ENCODE assay signal across 17 cellular contexts in genomic region chr12:11039171-11039570, GRCh38. TPM values are rescaled to one million over a fixed set of nuclear protein-coding genes. Genes with fewer than 3 reads are reported as not detected.
DNase-seq lines count a peak whose midpoint lies in the region; ATAC-seq, FAIRE-seq and TF ChIP-seq lines count a peak whose summit lies in the region.
"Had no signal": no experiment of that assay in that cellular context is flagged by ENCODE, and none has a peak within 500 bp of the region (broad histone marks: within the 10 kb centered on the region; RNA-seq: fewer than 3 reads in every experiment).

No MANE protein-coding gene starts in this region.

- no peak for ATAC-seq in A549

- no peak overlapping the region for H3K4me2 ChIP-seq in A549

- FAIRE-seq in A549 (lab: Jason Lieb, UNC) (peak; percentile 13), GM12891 (lab: Jason Lieb, UNC) (peak; percentile 26), H54 (lab: Jason Lieb, UNC) (peak; percentile 36)

- TF ChIP-seq CTCF in A549 (IDR thresholded peaks at IDR 0.05) = no peak

- no peaks in the 10 kb centered on the region for H3K9me3 ChIP-seq in A549

- H3K4me3 ChIP-seq in A549 = no peak overlapping the region

- no peak for TF ChIP-seq EP300 in A549 (IDR thresholded peaks at IDR 0.05)

- TF ChIP-seq POLR2A in A549 (IDR thresholded peaks at IDR 0.05; ENCODE audit: low read length) (no peak), GM12891 (IDR thresholded peaks at IDR 0.05; ENCODE audit: low read depth, low read length) (no peak), H54 (IDR thresholded peaks at IDR 0.05; ENCODE audit: low read depth, low read length) (no peak)

- TF ChIP-seq RAD21 in A549 (conservative IDR thresholded peaks at IDR 0.05 in 1 of 2, IDR thresholded peaks at IDR 0.05 in 1 of 2) = no peak

- DNase-seq in A549 (ENCODE audit: low read depth in 1 of 2, low spot score in 1 of 2) (no peak), GM12891 (ENCODE audit: insufficient read length, low spot score) (no peak), H54 (ENCODE audit: insufficient read length, low spot score) (no peak), SKM-1 treated with dmso at 0.1 percent for 144 hours (lab: John Stamatoyannopoulos, UW; ENCODE audit: unreplicated experiment) (no peak), NCI-H2107 treated with DMSO at 0.1 percent for 48 hours (lab: John Stamatoyannopoulos, UW; ENCODE audit: unreplicated experiment) (no peak)
- no peak for DNase-seq in effector CD4-positive, alpha-beta T cell
- DNase-seq: C1 segment of cervical spinal cord; Calu3; CD4-positive, alpha-beta memory T cell; COR-L47; DMS153; DND-41; GOT3; H7; HCEC 1CT had no signal

- H3K4me1 ChIP-seq in A549 = no peaks in the 10 kb centered on the region

- WGBS in A549 (ENCODE audit: missing lambda C conversion rate) = 93% methylated on average over 3 of the region's 3 CpGs

- POLR2A ChIA-PET in A549 (lab: Yijun Ruan, JAX) = no interaction called here

- CTCF ChIA-PET in A549 (lab: Yijun Ruan, JAX) = no interaction called here

- H3K27ac ChIP-seq in A549 = no peak overlapping the region
- H3K27ac ChIP-seq: 22Rv1 had no signal

TF ChIP-seq in A549, 52 proteins besides CTCF, POLR2A, EP300 and RAD21:
- TF ChIP-seq REST (IDR thresholded peaks at IDR 0.05) (no peak), NFE2L2 (conservative IDR thresholded peaks at IDR 0.05; ENCODE audit: low read length) (no peak), HOXA7 (CRISPR knock-in tag; IDR thresholded peaks at IDR 0.05) (no peak)
TF ChIP-seq in A549: peak in this region for 0.

TF ChIP-seq in GM12891, 5 proteins besides CTCF, POLR2A, EP300 and RAD21:
- TF ChIP-seq TAF1 (IDR thresholded peaks at IDR 0.05; ENCODE audit: low read depth, low read length) (no peak), POLR2AphosphoS5 (IDR thresholded peaks at IDR 0.05; ENCODE audit: low read depth, low read length) (no peak), POU2F2 (IDR thresholded peaks at IDR 0.05; ENCODE audit: low read depth, low read length) (no peak), PAX5 (IDR thresholded peaks at IDR 0.05; ENCODE audit: insufficient read depth, low read length, severe bottlenecking) (no peak), SPI1 (IDR thresholded peaks at IDR 0.05; ENCODE audit: low read depth, low read length) (no peak)

RNA-seq across cellular contexts. Expression of gene TAS2R31, which starts 8.0 kb away (rescaled TPM):
- 0.73 and 1.1 TPM in 2 replicates for polyA plus RNA-seq in A549 (2011; rRNA removed)
- 0.07 and 0.13 TPM in 2 replicates for polyA plus RNA-seq in A549 (2012; cell fraction: cytosol; rRNA removed)
- polyA plus RNA-seq in A549 (2012; cell fraction: nucleus; rRNA removed) = 0.30 and 0.58 TPM in 2 replicates
- 0.17 to 0.30 TPM (median 0.28 TPM) in 3 replicates for polyA plus RNA-seq in A549 (2017; fragmentation: RNase III; extraction: RNeasy Plus Mini Kit Qiagen cat#74134 plus additional on column Dnase treatment)
- polyA minus RNA-seq in A549 (2011; rRNA and poly(A)+ RNA removed) = 6.4 and 7.2 TPM in 2 replicates
- 0.18 TPM for polyA plus RNA-seq in GM12891 (2012; ENCODE audit: low read depth, missing spikeins)
- polyA plus RNA-seq: CD4-positive, alpha-beta memory T cell had no signal

RNA-seq across cellular contexts. Expression of gene TAS2R19, which starts 16.8 kb away (rescaled TPM):
- 0.90 and 1.1 TPM in 2 replicates for polyA plus RNA-seq in A549 (2011; rRNA removed)
- 0.12 TPM in 1 of 2 replicates, not detected in the other for polyA plus RNA-seq in A549 (2012; cell fraction: cytosol; rRNA removed)
- 0.50 and 0.92 TPM in 2 replicates for polyA plus RNA-seq in A549 (2012; cell fraction: nucleus; rRNA removed)
- polyA plus RNA-seq in A549 (2017; fragmentation: RNase III; extraction: RNeasy Plus Mini Kit Qiagen cat#74134 plus additional on column Dnase treatment) = 0.09 to 0.19 TPM (median 0.13 TPM) in 3 replicates
- polyA minus RNA-seq in A549 (2011; rRNA and poly(A)+ RNA removed) = 16.2 and 16.5 TPM in 2 replicates
- 0.12 TPM for polyA plus RNA-seq in GM12891 (2012; ENCODE audit: low read depth, missing spikeins)
- polyA plus RNA-seq: CD4-positive, alpha-beta memory T cell had no signal

RNA-seq across cellular contexts. Expression of gene TAS2R46, which starts 22.9 kb away (rescaled TPM):
- polyA plus RNA-seq in A549 (2011; rRNA removed) = 0.32 and 0.48 TPM in 2 replicates
- 0.04 TPM in 1 of 2 replicates, not detected in the other for polyA plus RNA-seq in A549 (2012; cell fraction: cytosol; rRNA removed)
- polyA plus RNA-seq in A549 (2012; cell fraction: nucleus; rRNA removed) = 0.54 and 1.1 TPM in 2 replicates
- polyA plus RNA-seq in A549 (2017; fragmentation: RNase III; extraction: RNeasy Plus Mini Kit Qiagen cat#74134 plus additional on column Dnase treatment) = 0.10 to 0.11 TPM in 2 of 3 replicates, not detected in the other
- polyA minus RNA-seq in A549 (2011; rRNA and poly(A)+ RNA removed) = 6.9 and 7.8 TPM in 2 replicates
- polyA plus RNA-seq in GM12891 (2012; ENCODE audit: low read depth, missing spikeins) = 0.10 TPM

RNA-seq across cellular contexts. Expression of gene TAS2R20, which starts 41.1 kb away (rescaled TPM):
- 0.89 and 1.4 TPM in 2 replicates for polyA plus RNA-seq in A549 (2011; rRNA removed)
- 0.04 TPM in 1 of 2 replicates, not detected in the other for polyA plus RNA-seq in A549 (2012; cell fraction: cytosol; rRNA removed)
- polyA plus RNA-seq in A549 (2012; cell fraction: nucleus; rRNA removed) = 0.65 and 1.3 TPM in 2 replicates
- polyA plus RNA-seq in A549 (2017; fragmentation: RNase III; extraction: RNeasy Plus Mini Kit Qiagen cat#74134 plus additional on column Dnase treatment) = 0.15 to 0.21 TPM (median 0.15 TPM) in 3 replicates
- 4.2 and 4.5 TPM in 2 replicates for polyA minus RNA-seq in A549 (2011; rRNA and poly(A)+ RNA removed)
- not detected for polyA plus RNA-seq in GM12891 (2012; ENCODE audit: low read depth, missing spikeins)

RNA-seq across cellular contexts. Expression of gene TAS2R50, which starts 52.5 kb away (rescaled TPM):
- 0.25 and 0.27 TPM in 2 replicates for polyA plus RNA-seq in A549 (2011; rRNA removed)
- not detected in 2 replicates for polyA plus RNA-seq in A549 (2012; cell fraction: cytosol; rRNA removed)
- polyA plus RNA-seq in A549 (2012; cell fraction: nucleus; rRNA removed) = 0.10 and 0.16 TPM in 2 replicates
- polyA plus RNA-seq in A549 (2017; fragmentation: RNase III; extraction: RNeasy Plus Mini Kit Qiagen cat#74134 plus additional on column Dnase treatment) = not detected in 3 replicates
- polyA minus RNA-seq in A549 (2011; rRNA and poly(A)+ RNA removed) = 5.4 and 6.9 TPM in 2 replicates
- not detected for polyA plus RNA-seq in GM12891 (2012; ENCODE audit: low read depth, missing spikeins)
- polyA plus RNA-seq: BJ; CD4-positive, alpha-beta memory T cell had no signal
